19 cellular contexts compared by ENCODE assay signal in genomic region chr3:40116478-40117162, GRCh38.
A peak's percentile ranks its signal among the peaks of the same experiment; 100 is the strongest.
DNase-seq lines count a peak whose midpoint lies in the region; ATAC-seq and TF ChIP-seq lines count a peak whose summit lies in the region.
"Had no signal": no experiment of that assay in that cellular context is flagged by ENCODE, and none has a peak within 500 bp of the region (broad histone marks: within the 10 kb centered on the region; RNA-seq: fewer than 3 reads in every experiment).

No MANE protein-coding gene starts in this region.

- H3K27ac ChIP-seq in SK-N-SH (ENCODE audit: low read depth in 2 of 2, low read length in 1 of 2): peak overlapping the region in 1 of 2 experiments; percentile 81; a peak in 2 of 4 replicates

- CTCF ChIA-PET in SK-N-SH (lab: Yijun Ruan, JAX): interaction anchor here (0.8 to 1.7 kb wide), 3 partner anchors 30 to 392 kb away, joined by 3 to 7 read pairs (median 4); no protein-coding TSS in a partner anchor
- CTCF ChIA-PET in activated CD8-positive, alpha-beta T cell treated with anti-CD3 and anti-CD28 coated beads, Interleukin-2, amount 10 ng/mL, durations not matched to agents 7 days and 5 days (lab: Charles Lee): no interaction called here

- H3K4me2 ChIP-seq in SK-N-SH: peak overlapping the region; percentile 39; the same call in 1 of the 2 replicates

- in situ Hi-C loops in GM13977 (cut with MboI; ENCODE audit: low pct_unique_long_range_greater_than_20kb, low sequenced_read_pairs, unreplicated experiment): no loop called here

- H3K79me2 ChIP-seq in SK-N-SH (ENCODE audit: insufficient read depth): no peaks in the 10 kb centered on the region

- H3K27me3 ChIP-seq in SK-N-SH (ENCODE audit: insufficient read depth): no peaks in the 10 kb centered on the region

- H3K4me1 ChIP-seq in SK-N-SH (ENCODE audit: control insufficient read depth in 1 of 2, insufficient read depth in 2 of 2, low read depth in 1 of 2, low read length in 1 of 2): peaks cover 23 to 37% of the 10 kb centered on the region in 2 experiments

- H3K27me3 Mint-ChIP-seq in activated CD8-positive, alpha-beta T cell treated with anti-CD3 and anti-CD28 coated beads, Interleukin-2, amount 10 ng/mL, durations not matched to agents 7 days and 5 days (ENCODE audit: low read depth): no peaks in the 10 kb centered on the region
- H3K27me3 Mint-ChIP-seq: activated CD8-positive, alpha-beta T cell treated with anti-CD3 and anti-CD28 coated beads for 36 hours; brain; CD4-positive, CD25-positive, alpha-beta regulatory T cell had no signal

- TF ChIP-seq CTCF in SK-N-SH (IDR thresholded peaks at IDR 0.05): no peak
- no peak for TF ChIP-seq CTCF in fibroblast of mammary gland (conservative IDR thresholded peaks at IDR 0.05; ENCODE audit: control insufficient read depth, insufficient read depth, low read depth, low read length)
- no peak for TF ChIP-seq CTCF in GM13977 (IDR thresholded peaks at IDR 0.05; ENCODE audit: extremely low read depth, insufficient read depth, missing control alignments)

- WGBS in SK-N-SH (ENCODE audit: low lambda C conversion rate): 60% methylated on average over 9 of the region's 9 CpGs

- H4K20me1 ChIP-seq in SK-N-SH (ENCODE audit: insufficient read depth): no peaks in the 10 kb centered on the region

- H3K4me3 Mint-ChIP-seq in activated CD8-positive, alpha-beta T cell treated with anti-CD3 and anti-CD28 coated beads, Interleukin-2, amount 10 ng/mL, durations not matched to agents 7 days and 5 days: no peak overlapping the region
- H3K4me3 Mint-ChIP-seq: activated CD8-positive, alpha-beta T cell treated with anti-CD3 and anti-CD28 coated beads for 36 hours; brain; CD4-positive, CD25-positive, alpha-beta regulatory T cell; effector memory CD8-positive, alpha-beta T cell; natural killer cell treated with Interleukin-12 subunit alpha and Interleukin-12 subunit beta and Interleukin-15 and Interleukin-18, amount 100 ng/mL, for 72 hours had no signal

- H2AFZ ChIP-seq in SK-N-SH (ENCODE audit: low read depth): peak overlapping the region; percentile 69; the same call in 1 of the 2 replicates

- no peak for TF ChIP-seq EP300 in SK-N-SH (IDR thresholded peaks at IDR 0.05; ENCODE audit: borderline replicate concordance in 1 of 2, low read depth in 1 of 2, low read length in 1 of 2)

- POLR2A ChIA-PET in SK-N-SH (lab: Yijun Ruan, JAX): no interaction called here
- POLR2A ChIA-PET in activated CD8-positive, alpha-beta T cell treated with anti-CD3 and anti-CD28 coated beads, Interleukin-2, amount 10 ng/mL, durations not matched to agents 7 days and 5 days (lab: Charles Lee): interaction anchor here (0.7 kb wide), 1 partner anchor 88 kb away, joined by 3 read pairs; no protein-coding TSS in a partner anchor

- H3K27ac Mint-ChIP-seq in activated CD8-positive, alpha-beta T cell treated with anti-CD3 and anti-CD28 coated beads, Interleukin-2, amount 10 ng/mL, durations not matched to agents 7 days and 5 days: no peak overlapping the region
- H3K27ac Mint-ChIP-seq: activated CD8-positive, alpha-beta T cell treated with anti-CD3 and anti-CD28 coated beads for 36 hours; activated T-helper 2 cell treated with anti-CD3 and anti-CD28 coated beads, Interferon-gamma antibody, Interleukin-2, Interleukin-4, amounts not matched to agents 10 μg/mL and 5 μg/mL and 100 μg/mL, durations not matched to agents 14 hours and 24 hours and 36 hours; brain; CD4-positive, CD25-positive, alpha-beta regulatory T cell; effector memory CD8-positive, alpha-beta T cell; natural killer cell treated with Interleukin-12 subunit alpha and Interleukin-12 subunit beta and Interleukin-15 and Interleukin-18, amount 100 ng/mL, for 72 hours had no signal

- H3K4me3 ChIP-seq in SK-N-SH (ENCODE audit: low read depth in 2 of 2, low read length in 1 of 2): no peak overlapping the region
- no peak overlapping the region for H3K4me3 ChIP-seq in fibroblast of mammary gland (ENCODE audit: control insufficient read depth, low read depth, low read length)
- no peak overlapping the region for H3K4me3 ChIP-seq in skeletal muscle cell (ENCODE audit: low read depth, low read length)

- H3K9me2 ChIP-seq in SK-N-SH: no peaks in the 10 kb centered on the region

- H3K9ac ChIP-seq in SK-N-SH: peak overlapping the region; percentile 24; the same call in 1 of the 2 replicates

- H3K36me3 Mint-ChIP-seq in activated CD8-positive, alpha-beta T cell treated with anti-CD3 and anti-CD28 coated beads, Interleukin-2, amount 10 ng/mL, durations not matched to agents 7 days and 5 days (ENCODE audit: low read depth): no peaks in the 10 kb centered on the region
- H3K36me3 Mint-ChIP-seq: brain; CD4-positive, CD25-positive, alpha-beta regulatory T cell; natural killer cell treated with Interleukin-12 subunit alpha and Interleukin-12 subunit beta and Interleukin-15 and Interleukin-18, amount 100 ng/mL, for 72 hours had no signal

- no peaks in the 10 kb centered on the region for H3K36me3 ChIP-seq in SK-N-SH (replicated peaks in 1 of 2; ENCODE audit: control insufficient read depth in 1 of 2, insufficient read depth in 2 of 2, low read length in 1 of 2)

- DNase-seq in GM04504 (ENCODE audit: low read depth) (peak; percentile 40), SK-N-SH (no peak), fibroblast of mammary gland (ENCODE audit: low read depth) (peak; percentile 72), skeletal muscle cell (ENCODE audit: low read depth) (peak; percentile 72), SKM-1 (lab: John Stamatoyannopoulos, UW; ENCODE audit: unreplicated experiment) (no peak), GM13977 (ENCODE audit: low spot score) (no peak), NCI-H2107 treated with DMSO at 0.1 percent for 48 hours (lab: John Stamatoyannopoulos, UW; ENCODE audit: unreplicated experiment) (no peak)
- no peak for DNase-seq in activated CD8-positive, alpha-beta T cell treated with anti-CD3 and anti-CD28 coated beads, Interleukin-2, amount 10 ng/mL, durations not matched to agents 7 days and 5 days
- DNase-seq: activated CD8-positive, alpha-beta T cell treated with anti-CD3 and anti-CD28 coated beads for 36 hours; CD4-positive, CD25-positive, alpha-beta regulatory T cell; effector memory CD8-positive, alpha-beta T cell; Karpas-422; NCI-H2029 treated with DMSO at 0.1 percent for 48 hours; right cardiac atrium; SHP77 treated with DMSO at 0.1 percent for 48 hours; stimulated activated naive CD4-positive, alpha-beta T cell had no signal

- H3F3A ChIP-seq in SK-N-SH (replicated peaks; ENCODE audit: insufficient read depth): peaks cover 8% of the 10 kb centered on the region

- H3K9me3 ChIP-seq in SK-N-SH: no peaks in the 10 kb centered on the region

- TF ChIP-seq RAD21 in SK-N-SH (IDR thresholded peaks at IDR 0.05; ENCODE audit: low read length): no peak

- H3K9me3 Mint-ChIP-seq in activated CD8-positive, alpha-beta T cell treated with anti-CD3 and anti-CD28 coated beads, Interleukin-2, amount 10 ng/mL, durations not matched to agents 7 days and 5 days (ENCODE audit: insufficient read depth): no peaks in the 10 kb centered on the region
- H3K9me3 Mint-ChIP-seq: activated CD8-positive, alpha-beta T cell treated with anti-CD3 and anti-CD28 coated beads for 36 hours; activated T-helper 2 cell treated with anti-CD3 and anti-CD28 coated beads, Interferon-gamma antibody, Interleukin-2, Interleukin-4, amounts not matched to agents 10 μg/mL and 5 μg/mL and 100 μg/mL, durations not matched to agents 14 hours and 24 hours and 36 hours; brain; effector memory CD8-positive, alpha-beta T cell; natural killer cell treated with Interleukin-12 subunit alpha and Interleukin-12 subunit beta and Interleukin-15 and Interleukin-18, amount 100 ng/mL, for 72 hours had no signal

- no peaks in the 10 kb centered on the region for H3K4me1 Mint-ChIP-seq in activated CD8-positive, alpha-beta T cell treated with anti-CD3 and anti-CD28 coated beads, Interleukin-2, amount 10 ng/mL, durations not matched to agents 7 days and 5 days (ENCODE audit: low read depth)
- H3K4me1 Mint-ChIP-seq: CD4-positive, CD25-positive, alpha-beta regulatory T cell had no signal

- no peak for ATAC-seq in activated CD8-positive, alpha-beta T cell treated with anti-CD3 and anti-CD28 coated beads, Interleukin-2, amount 10 ng/mL, durations not matched to agents 7 days and 5 days
- ATAC-seq: activated CD8-positive, alpha-beta T cell treated with anti-CD3 and anti-CD28 coated beads for 36 hours; effector memory CD8-positive, alpha-beta T cell; natural killer cell treated with Interleukin-12 subunit alpha and Interleukin-12 subunit beta and Interleukin-15 and Interleukin-18, amount 100 ng/mL, for 72 hours; right cardiac atrium had no signal

TF ChIP-seq in SK-N-SH, 30 proteins besides CTCF, POLR2A, EP300 and RAD21 (continues in another document):
- no peak for TF ChIP-seq ZBTB33 (IDR thresholded peaks at IDR 0.05; ENCODE audit: borderline replicate concordance, low read depth)
- TF ChIP-seq NRF1 (IDR thresholded peaks at IDR 0.05; ENCODE audit: low read depth, low read length): no peak
- no peak for TF ChIP-seq MEF2A (IDR thresholded peaks at IDR 0.05; ENCODE audit: borderline replicate concordance, low read depth)
- TF ChIP-seq ELF1 (IDR thresholded peaks at IDR 0.05): no peak
- no peak for TF ChIP-seq MXI1 (IDR thresholded peaks at IDR 0.05; ENCODE audit: low read depth, low read length)
- peak; percentile 68 for TF ChIP-seq FOSL2 (IDR thresholded peaks at IDR 0.05; ENCODE audit: borderline replicate concordance, low read depth)
- TF ChIP-seq GATA2 (CRISPR knock-in tag; IDR thresholded peaks at IDR 0.05): no peak
- TF ChIP-seq JUND (IDR thresholded peaks at IDR 0.05): 0 out of 2 replicates have a peak, but pooled peaks have one; percentile 15

Comparison
In these comparisons a context has a peak if more than half of its experiments do, and no peak if none do; other contexts are left out.
1. DNase-seq: peak in GM04504 (single experiment), fibroblast of mammary gland (single experiment) and skeletal muscle cell (single experiment); none in SK-N-SH (single experiment), SKM-1 (single experiment), GM13977 (single experiment), activated CD8-positive, alpha-beta T cell treated with anti-CD3 and anti-CD28 coated beads, Interleukin-2, amount 10 ng/mL, durations not matched to agents 7 days and 5 days (single experiment) and NCI-H2107 treated with DMSO at 0.1 percent for 48 hours (single experiment).